Comparison of ENCODE assay signal across 9 cellular contexts in the genomic region with DNA sequence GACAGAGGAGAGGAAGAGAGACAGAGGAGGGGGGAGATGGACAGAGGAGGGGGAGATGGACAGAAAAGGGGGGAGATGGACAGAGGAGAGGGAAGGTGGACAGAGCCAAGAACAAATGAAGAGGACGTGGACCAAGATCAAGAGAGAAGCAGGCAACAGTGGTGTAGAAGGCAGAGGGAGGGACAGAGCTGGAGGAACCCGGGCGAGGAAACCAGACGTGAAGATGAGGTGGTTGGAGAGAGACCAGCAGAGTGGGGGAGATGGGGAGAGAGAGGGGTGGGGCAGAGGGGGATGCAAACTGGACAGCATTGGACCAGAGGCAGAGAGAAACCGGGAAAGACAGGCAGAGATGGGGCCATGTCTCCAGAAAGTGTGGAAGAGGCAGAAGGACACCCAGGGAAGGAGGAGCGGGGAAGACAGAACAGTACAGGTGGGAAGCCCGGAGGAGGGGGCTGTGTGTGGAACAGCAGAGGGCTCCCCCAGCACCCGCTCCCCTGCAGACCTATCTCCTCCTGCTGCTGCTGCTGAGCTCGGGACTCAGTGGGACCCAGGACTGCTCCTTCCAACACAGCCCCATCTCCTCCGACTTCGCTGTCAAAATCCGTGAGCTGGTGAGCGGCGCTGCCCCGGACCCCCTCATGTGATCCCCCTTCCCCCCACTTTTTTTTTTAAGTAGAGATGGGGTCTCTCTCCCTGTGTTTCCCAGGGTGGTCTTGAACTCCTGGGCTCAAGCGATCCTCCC. TPM values are rescaled to one million over a fixed set of nuclear protein-coding genes. Genes with fewer than 3 reads are reported as not detected.
DNase-seq lines count a peak whose midpoint lies in the region; ATAC-seq and TF ChIP-seq lines count a peak whose summit lies in the region.
"Had no signal": no experiment of that assay in that cellular context is flagged by ENCODE, and none has a peak within 500 bp of the region (broad histone marks: within the 10 kb centered on the region; RNA-seq: fewer than 3 reads in every experiment).

No MANE protein-coding gene starts in this region.

- H3K27ac ChIP-seq in upper lobe of right lung: peak overlapping the region; percentile 11

- H3K36me3 Mint-ChIP-seq in activated T-helper 1 cell treated with anti-CD3 and anti-CD28 coated beads, Interleukin-12 subunit alpha, Interleukin-12 subunit beta, Interleukin-2, Interleukin-4 antibody, amounts not matched to agents 30 ng/mL and 10 ng/mL and 1 ng/mL, durations not matched to agents 14 hours and 24 hours and 36 hours (ENCODE audit: low read depth): peaks cover 10% of the 10 kb centered on the region

- no peaks in the 10 kb centered on the region for H3K36me3 ChIP-seq in upper lobe of right lung
- H3K36me3 ChIP-seq: adrenal gland had no signal

- H3K4me1 ChIP-seq in mononuclear cell (ENCODE audit: insufficient read depth, low read length) (peaks cover 68% of the 10 kb centered on the region), upper lobe of right lung (peaks cover 6% of the 10 kb centered on the region)

- DNase-seq in left cardiac atrium (peak; percentile 29), cardiac septum (ENCODE audit: low spot score) (no peak), upper lobe of right lung (no peak)
- DNase-seq in activated T-helper 1 cell treated with anti-CD3 and anti-CD28 coated beads, Interleukin-12 subunit alpha, Interleukin-12 subunit beta, Interleukin-2, Interleukin-4 antibody, amounts not matched to agents 30 ng/mL and 10 ng/mL and 1 ng/mL, durations not matched to agents 14 hours and 24 hours and 36 hours (ENCODE audit: low spot score): no peak
- no peak for DNase-seq in stimulated activated CD4-positive, alpha-beta T cell treated with anti-CD3 and anti-CD28 coated beads, Interleukin-4, amount 100 ng/mL, for 24 hours
- DNase-seq: adrenal gland had no signal

- H3K27ac Mint-ChIP-seq in activated T-helper 1 cell treated with anti-CD3 and anti-CD28 coated beads, Interleukin-12 subunit alpha, Interleukin-12 subunit beta, Interleukin-2, Interleukin-4 antibody, amounts not matched to agents 30 ng/mL and 10 ng/mL and 1 ng/mL, durations not matched to agents 14 hours and 24 hours and 36 hours: peak overlapping the region; percentile 97

- H3K4me3 ChIP-seq in mononuclear cell (ENCODE audit: low read length): peak overlapping the region; percentile 63
- no peak overlapping the region for H3K4me3 ChIP-seq in upper lobe of right lung

- TF ChIP-seq CTCF in upper lobe of right lung (IDR thresholded peaks at IDR 0.05): no peak

- H3K4me3 Mint-ChIP-seq in activated T-helper 1 cell treated with anti-CD3 and anti-CD28 coated beads, Interleukin-12 subunit alpha, Interleukin-12 subunit beta, Interleukin-2, Interleukin-4 antibody, amounts not matched to agents 30 ng/mL and 10 ng/mL and 1 ng/mL, durations not matched to agents 14 hours and 24 hours and 36 hours: peak overlapping the region; percentile 91

- H3K9me3 ChIP-seq in mononuclear cell (ENCODE audit: low read depth, low read length): no peaks in the 10 kb centered on the region
- H3K9me3 ChIP-seq in upper lobe of right lung: no peaks in the 10 kb centered on the region
- H3K9me3 ChIP-seq: adrenal gland had no signal

- ATAC-seq in left cardiac atrium: no peak
- ATAC-seq in upper lobe of right lung: no peak
- ATAC-seq in HG03521 (IDR thresholded peaks at IDR 0.05; ENCODE audit: unreplicated experiment): no peak
- ATAC-seq in GM21447 (IDR thresholded peaks at IDR 0.05; ENCODE audit: unreplicated experiment): no peak

- peaks cover 36% of the 10 kb centered on the region for H3K4me1 Mint-ChIP-seq in activated T-helper 1 cell treated with anti-CD3 and anti-CD28 coated beads, Interleukin-12 subunit alpha, Interleukin-12 subunit beta, Interleukin-2, Interleukin-4 antibody, amounts not matched to agents 30 ng/mL and 10 ng/mL and 1 ng/mL, durations not matched to agents 14 hours and 24 hours and 36 hours (ENCODE audit: low read depth)

- intact Hi-C loops in left cardiac atrium (cut with DNase I) (no loop called here), cardiac septum (cut with DNase I) (no loop called here), upper lobe of right lung (cut with DNase I) (no loop called here)
- intact Hi-C loops in activated T-helper 1 cell treated with anti-CD3 and anti-CD28 coated beads, Interleukin-12 subunit alpha, Interleukin-12 subunit beta, Interleukin-2, Interleukin-4 antibody, amounts not matched to agents 30 ng/mL and 10 ng/mL and 1 ng/mL, durations not matched to agents 14 hours and 24 hours and 36 hours (cut with micrococcal nuclease): no loop called here

- no peaks in the 10 kb centered on the region for H3K9me3 Mint-ChIP-seq in activated T-helper 1 cell treated with anti-CD3 and anti-CD28 coated beads, Interleukin-12 subunit alpha, Interleukin-12 subunit beta, Interleukin-2, Interleukin-4 antibody, amounts not matched to agents 30 ng/mL and 10 ng/mL and 1 ng/mL, durations not matched to agents 14 hours and 24 hours and 36 hours

- H3K27me3 ChIP-seq in mononuclear cell (ENCODE audit: insufficient read depth, low read length) (no peaks in the 10 kb centered on the region), upper lobe of right lung (no peaks in the 10 kb centered on the region)
- H3K27me3 ChIP-seq: adrenal gland had no signal

- no peaks in the 10 kb centered on the region for H3K27me3 Mint-ChIP-seq in activated T-helper 1 cell treated with anti-CD3 and anti-CD28 coated beads, Interleukin-12 subunit alpha, Interleukin-12 subunit beta, Interleukin-2, Interleukin-4 antibody, amounts not matched to agents 30 ng/mL and 10 ng/mL and 1 ng/mL, durations not matched to agents 14 hours and 24 hours and 36 hours (ENCODE audit: insufficient read depth)

RNA-seq across cellular contexts. Expression of a gene that starts 1.3 kb away (rescaled TPM):
- total RNA-seq in left cardiac atrium (1 to 10 TPM; 4.9 to 6.0 TPM), cardiac septum (3.8 TPM), mononuclear cell (49.6 TPM), upper lobe of right lung (12.1 TPM)
- total RNA-seq in activated T-helper 1 cell treated with anti-CD3 and anti-CD28 coated beads, Interleukin-12 subunit alpha, Interleukin-12 subunit beta, Interleukin-2, Interleukin-4 antibody, amounts not matched to agents 30 ng/mL and 10 ng/mL and 1 ng/mL, durations not matched to agents 14 hours and 24 hours and 36 hours: 58.4 and 65.4 TPM in 2 replicates

RNA-seq across cellular contexts. Expression of a gene that starts 12.0 kb away (rescaled TPM):
- 1,000 to 10,000 TPM; 1,559 to 1,594 TPM for total RNA-seq in left cardiac atrium
- total RNA-seq in cardiac septum: 1,030 TPM
- 2,876 and 2,988 TPM in 2 replicates for total RNA-seq in activated T-helper 1 cell treated with anti-CD3 and anti-CD28 coated beads, Interleukin-12 subunit alpha, Interleukin-12 subunit beta, Interleukin-2, Interleukin-4 antibody, amounts not matched to agents 30 ng/mL and 10 ng/mL and 1 ng/mL, durations not matched to agents 14 hours and 24 hours and 36 hours
- total RNA-seq in mononuclear cell: 4,457 TPM
- total RNA-seq in upper lobe of right lung: 1,829 TPM

RNA-seq across cellular contexts. Expression of a gene that starts 20.9 kb away (rescaled TPM):
- 1,000 to 10,000 TPM; 1,060 to 1,184 TPM for total RNA-seq in left cardiac atrium
- total RNA-seq in cardiac septum: 729 TPM
- 1,890 and 1,927 TPM in 2 replicates for total RNA-seq in activated T-helper 1 cell treated with anti-CD3 and anti-CD28 coated beads, Interleukin-12 subunit alpha, Interleukin-12 subunit beta, Interleukin-2, Interleukin-4 antibody, amounts not matched to agents 30 ng/mL and 10 ng/mL and 1 ng/mL, durations not matched to agents 14 hours and 24 hours and 36 hours
- 8,046 TPM for total RNA-seq in mononuclear cell
- 1,616 TPM for total RNA-seq in upper lobe of right lung

RNA-seq across cellular contexts. Expression of a gene that starts 22.3 kb away (rescaled TPM):
- 10 to 100 TPM; 16.8 to 17.5 TPM for total RNA-seq in left cardiac atrium
- total RNA-seq in cardiac septum: 7.7 TPM
- total RNA-seq in activated T-helper 1 cell treated with anti-CD3 and anti-CD28 coated beads, Interleukin-12 subunit alpha, Interleukin-12 subunit beta, Interleukin-2, Interleukin-4 antibody, amounts not matched to agents 30 ng/mL and 10 ng/mL and 1 ng/mL, durations not matched to agents 14 hours and 24 hours and 36 hours: 23.1 and 24.5 TPM in 2 replicates
- 13.7 TPM for total RNA-seq in mononuclear cell
- total RNA-seq in upper lobe of right lung: 32.3 TPM

RNA-seq across cellular contexts. Expression of a gene that starts 23.7 kb away (rescaled TPM):
- total RNA-seq in left cardiac atrium (10 to 100 TPM; 32.2 to 42.5 TPM), cardiac septum (24.2 TPM), mononuclear cell (45.2 TPM), upper lobe of right lung (64.2 TPM)
- total RNA-seq in activated T-helper 1 cell treated with anti-CD3 and anti-CD28 coated beads, Interleukin-12 subunit alpha, Interleukin-12 subunit beta, Interleukin-2, Interleukin-4 antibody, amounts not matched to agents 30 ng/mL and 10 ng/mL and 1 ng/mL, durations not matched to agents 14 hours and 24 hours and 36 hours: 124 and 126 TPM in 2 replicates
